ENCODE assay signal across 7 cellular contexts in the genomic region with DNA sequence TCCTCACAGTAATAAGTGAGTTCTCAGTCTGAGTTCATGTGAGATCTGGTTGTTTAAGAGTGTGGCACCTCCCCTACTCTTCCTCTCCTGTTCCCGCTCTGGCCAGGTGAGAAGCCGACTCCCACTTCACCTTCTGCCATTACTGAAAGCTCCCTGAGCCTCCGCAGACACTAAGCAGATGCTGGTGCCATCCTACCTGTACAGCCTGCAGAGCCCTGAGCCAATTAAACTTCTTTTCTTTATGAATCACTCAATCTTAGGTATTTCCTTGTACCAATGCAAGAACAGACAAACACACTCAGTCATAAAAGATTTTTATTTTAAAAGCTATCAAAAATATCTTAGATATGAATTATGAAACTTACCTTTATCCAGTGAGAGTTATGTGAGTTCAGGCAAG.
"Had no signal": no experiment of that assay in that cellular context is flagged by ENCODE, and none has a peak within 500 bp of the region (broad histone marks: within the 10 kb centered on the region; RNA-seq: fewer than 3 reads in every experiment).

No MANE protein-coding gene starts in this region.

- H3K4me3 ChIP-seq: K562 had no signal

- DNase-seq: IMR-90, KBM-7, KG1 had no signal

- ATAC-seq: HepG2, K562 had no signal

- H3K36me3 Mint-ChIP-seq: IgD-negative memory B cell had no signal

- H3K27ac Mint-ChIP-seq: IgD-negative memory B cell had no signal

- H3K27ac ChIP-seq: HL-60 had no signal
